Comparison of ENCODE assay signal across 9 cellular contexts in genomic region chr16:1991135-1991551, GRCh38. TPM values are rescaled to one million over a fixed set of nuclear protein-coding genes. Genes with fewer than 3 reads are reported as not detected.
DNase-seq lines count a peak whose midpoint lies in the region; ATAC-seq and TF ChIP-seq lines count a peak whose summit lies in the region.
"Had no signal": no experiment of that assay in that cellular context is flagged by ENCODE, and none has a peak within 500 bp of the region (broad histone marks: within the 10 kb centered on the region; RNA-seq: fewer than 3 reads in every experiment).

No MANE protein-coding gene starts in this region.

- no peak for TF ChIP-seq CTCF in left ventricle myocardium inferior (IDR thresholded peaks at IDR 0.05; ENCODE audit: borderline replicate concordance)
- no peak for TF ChIP-seq CTCF in heart left ventricle (IDR thresholded peaks at IDR 0.05)
- no peak for TF ChIP-seq CTCF in OCI-LY3 (IDR thresholded peaks at IDR 0.05; ENCODE audit: low read depth, low read length)

- H3K4me1 ChIP-seq in left ventricle myocardium inferior (peaks cover 31% of the 10 kb centered on the region), heart left ventricle (peaks cover 5 to 36% (median 18%) of the 10 kb centered on the region in 12 donors), OCI-LY3 (ENCODE audit: low read length) (0 out of 2 replicates have a peak, but pooled peaks cover 4% of the 10 kb centered on the region)

- WGBS in heart left ventricle, 4 donors: 11 to 13% (median 12%) methylated on average over 12 to 18 of the region's 18 CpGs

- H3K4me3 Mint-ChIP-seq in effector memory CD8-positive, alpha-beta T cell: peak overlapping the region; percentile 76 to 80

- H3K27ac ChIP-seq in left ventricle myocardium inferior (replicated peaks) (no peak overlapping the region), heart left ventricle (no peak overlapping the region), OCI-LY3 (ENCODE audit: low read length) (no peak overlapping the region)

- H3K9me3 ChIP-seq in left ventricle myocardium inferior (replicated peaks) (peaks cover 4% of the 10 kb centered on the region), heart left ventricle (no peaks in the 10 kb centered on the region), OCI-LY3 (ENCODE audit: insufficient read depth, low read length) (no peaks in the 10 kb centered on the region)

- H4K20me1 ChIP-seq in OCI-LY3 (ENCODE audit: insufficient read depth, low read length): no peaks in the 10 kb centered on the region

- TF ChIP-seq POLR2A in heart left ventricle (IDR thresholded peaks at IDR 0.05): no peak

- H3K9ac ChIP-seq in OCI-LY3 (ENCODE audit: low read length): no peak overlapping the region

- H3K4me2 ChIP-seq in OCI-LY3 (ENCODE audit: low read length): peak overlapping the region; percentile 66; the same call in 1 of the 2 replicates

- H3K27me3 Mint-ChIP-seq in effector memory CD8-positive, alpha-beta T cell: peaks cover 5 to 12% of the 10 kb centered on the region in 2 donors

- intact Hi-C loops in left ventricle myocardium inferior (cut with micrococcal nuclease) (no loop called here), heart left ventricle (cut with DNase I) (loop anchor here in 1 of 10 donors (10.0 kb wide), 1 partner anchor 126 kb away; no protein-coding TSS in a partner anchor)

- no peaks in the 10 kb centered on the region for H3K79me2 ChIP-seq in OCI-LY3 (ENCODE audit: low read length)

- H3K36me3 Mint-ChIP-seq in effector memory CD8-positive, alpha-beta T cell (ENCODE audit: insufficient read depth): peaks cover 12% of the 10 kb centered on the region

- no peaks in the 10 kb centered on the region for H3K9me3 Mint-ChIP-seq in effector memory CD8-positive, alpha-beta T cell

- H3K36me3 ChIP-seq in left ventricle myocardium inferior (peaks cover 12% of the 10 kb centered on the region), heart left ventricle (peaks cover 0 to 12% (median 5%) of the 10 kb centered on the region in 9 donors), OCI-LY3 (replicated peaks; ENCODE audit: low read depth, low read length) (peaks cover 8% of the 10 kb centered on the region)

- no peak for DNase-seq in left ventricle myocardium inferior
- no peak for DNase-seq in heart left ventricle
- DNase-seq in effector memory CD8-positive, alpha-beta T cell: peak; percentile 49 to 53 (median 52)
- peak; percentile 69 for DNase-seq in stimulated activated naive CD8-positive, alpha-beta T cell treated with anti-CD3 and anti-CD28 coated beads, Interleukin-15, Interleukin-2, amounts not matched to agents 100 U/mL and 50 U/mL, for 24 hours
- DNase-seq: DND-41 had no signal

- peak overlapping the region; percentile 54 to 88 for H3K27ac Mint-ChIP-seq in effector memory CD8-positive, alpha-beta T cell

- H3K4me1 Mint-ChIP-seq in effector memory CD8-positive, alpha-beta T cell (ENCODE audit: low read depth in 2 of 2): peaks cover 12 to 13% of the 10 kb centered on the region in 2 donors

- H3K4me3 ChIP-seq in left ventricle myocardium inferior: peak overlapping the region; percentile 66
- peak overlapping the region in 4 of 12 donors; percentile 39 to 59 (median 50) for H3K4me3 ChIP-seq in heart left ventricle
- H3K4me3 ChIP-seq in OCI-LY3 (ENCODE audit: low read length): no peak overlapping the region

- ATAC-seq in heart left ventricle (no peak), HG03025 (IDR thresholded peaks at IDR 0.05; ENCODE audit: low FRiP score, unreplicated experiment) (no peak), HG02885 (IDR thresholded peaks at IDR 0.05; ENCODE audit: poor library complexity, unreplicated experiment) (no peak), HG03045 (IDR thresholded peaks at IDR 0.05; ENCODE audit: unreplicated experiment) (no peak)
- peak; percentile 59 for ATAC-seq in effector memory CD8-positive, alpha-beta T cell (replicated peaks)
- peak; percentile 38 for ATAC-seq in stimulated activated naive CD8-positive, alpha-beta T cell treated with anti-CD3 and anti-CD28 coated beads, Interleukin-15, Interleukin-2, amounts not matched to agents 100 U/mL and 50 U/mL, for 24 hours

- peaks cover 47% of the 10 kb centered on the region for H3K27me3 ChIP-seq in left ventricle myocardium inferior (ENCODE audit: low read depth)
- peaks cover 11 to 39% (median 30%) of the 10 kb centered on the region in 9 donors for H3K27me3 ChIP-seq in heart left ventricle
- no peaks in the 10 kb centered on the region for H3K27me3 ChIP-seq in OCI-LY3 (ENCODE audit: low read depth, low read length)

- H2AFZ ChIP-seq in OCI-LY3 (ENCODE audit: low read depth, low read length): no peak overlapping the region

RNA-seq across cellular contexts. Expression of gene SYNGR3, which starts 1.4 kb away (rescaled TPM):
- 0.38 TPM for total RNA-seq in left ventricle myocardium inferior
- 1 to 10 TPM in 3 of 9 donors, under 1 TPM in 6; 0.19 to 1.3 (median 0.86) TPM for total RNA-seq in heart left ventricle
- 1 to 10 TPM in 1 of 2 donors, under 1 TPM in 1; 0.53 to 2.7 TPM for polyA plus RNA-seq in heart left ventricle

RNA-seq across cellular contexts. Expression of gene GFER, which starts 7.2 kb away (rescaled TPM):
- total RNA-seq in left ventricle myocardium inferior (23.3 TPM), heart left ventricle (10 to 100 TPM; 18.0 to 29.9 (median 23.5) TPM)
- polyA plus RNA-seq in heart left ventricle: 10 to 100 TPM; 36.6 to 51.1 TPM

RNA-seq across cellular contexts. Expression of gene NOXO1, which starts 9.9 kb away (rescaled TPM):
- not detected for total RNA-seq in left ventricle myocardium inferior
- total RNA-seq in heart left ventricle: not detected
- under 1 TPM; 0.06 to 0.15 TPM for polyA plus RNA-seq in heart left ventricle

RNA-seq across cellular contexts. Expression of gene ZNF598, which starts 18.5 kb away (rescaled TPM):
- total RNA-seq in left ventricle myocardium inferior (14.5 TPM), heart left ventricle (10 to 100 TPM; 10.9 to 47.4 (median 17.0) TPM)
- polyA plus RNA-seq in heart left ventricle: 10 to 100 TPM in 1 of 2 donors, 1 to 10 TPM in 1; 9.4 to 33.8 TPM

RNA-seq across cellular contexts. Expression of gene TBL3, which starts 19.3 kb away (rescaled TPM):
- total RNA-seq in left ventricle myocardium inferior: 22.6 TPM
- total RNA-seq in heart left ventricle: 10 to 100 TPM; 19.3 to 68.7 (median 21.5) TPM
- polyA plus RNA-seq in heart left ventricle: 10 to 100 TPM; 57.9 to 59.5 TPM

Comparison
In these comparisons a context has a peak if more than half of its experiments do, and no peak if none do; other contexts are left out.
1. DNase-seq: peak in effector memory CD8-positive, alpha-beta T cell (3 of 3) and stimulated activated naive CD8-positive, alpha-beta T cell treated with anti-CD3 and anti-CD28 coated beads, Interleukin-15, Interleukin-2, amounts not matched to agents 100 U/mL and 50 U/mL, for 24 hours (single experiment); none in left ventricle myocardium inferior (single experiment) and heart left ventricle (0 of 5).
2. ATAC-seq: peak in effector memory CD8-positive, alpha-beta T cell (single experiment) and stimulated activated naive CD8-positive, alpha-beta T cell treated with anti-CD3 and anti-CD28 coated beads, Interleukin-15, Interleukin-2, amounts not matched to agents 100 U/mL and 50 U/mL, for 24 hours (single experiment); none in heart left ventricle (0 of 4), HG03025 (single experiment), HG02885 (single experiment) and HG03045 (single experiment).